1 cellular context compared by ENCODE assay signal in the genomic region with DNA sequence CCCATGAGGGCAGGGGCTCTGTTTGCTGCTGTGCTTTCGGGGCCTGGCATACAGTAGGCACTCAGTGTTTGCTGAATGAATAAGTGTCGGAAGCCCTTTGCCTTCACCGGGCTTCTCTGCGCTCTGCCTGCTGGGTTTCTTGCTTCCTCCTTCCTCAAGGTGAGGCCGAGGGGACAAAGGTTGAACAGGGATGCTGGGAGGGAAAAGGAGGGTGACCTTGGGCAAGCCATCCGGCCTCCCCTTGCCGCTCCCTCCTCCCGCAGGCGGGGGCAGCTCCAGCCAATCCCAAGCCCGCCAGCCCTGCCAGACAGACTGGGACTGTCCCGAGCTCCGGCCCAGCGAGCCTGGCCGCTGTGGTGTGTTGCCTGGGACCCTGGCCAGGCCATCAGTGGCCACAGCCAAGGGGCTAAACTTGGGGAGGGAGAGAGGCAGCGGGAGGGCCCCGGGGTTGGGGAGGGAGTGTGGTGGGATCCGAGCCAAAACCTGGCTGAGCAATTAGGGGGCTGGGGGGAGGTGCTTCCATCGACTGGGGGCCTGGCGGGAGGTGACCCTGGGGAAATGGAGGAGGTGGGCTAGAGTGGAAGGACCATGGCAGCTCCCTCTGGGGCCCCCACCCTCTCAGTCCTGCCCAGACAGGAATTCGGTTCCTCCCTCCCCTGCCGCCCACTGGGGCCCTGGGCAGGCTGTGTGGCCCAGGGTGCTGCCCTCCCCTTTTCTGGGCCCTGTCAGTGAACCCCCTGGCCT.
TF ChIP-seq lines count a peak whose summit lies in the region.

No MANE protein-coding gene starts in this region.

TF ChIP-seq in WTC11, 78 proteins besides CTCF, POLR2A, EP300 and RAD21 (continued from another document):
- TF ChIP-seq, protein P1, sequence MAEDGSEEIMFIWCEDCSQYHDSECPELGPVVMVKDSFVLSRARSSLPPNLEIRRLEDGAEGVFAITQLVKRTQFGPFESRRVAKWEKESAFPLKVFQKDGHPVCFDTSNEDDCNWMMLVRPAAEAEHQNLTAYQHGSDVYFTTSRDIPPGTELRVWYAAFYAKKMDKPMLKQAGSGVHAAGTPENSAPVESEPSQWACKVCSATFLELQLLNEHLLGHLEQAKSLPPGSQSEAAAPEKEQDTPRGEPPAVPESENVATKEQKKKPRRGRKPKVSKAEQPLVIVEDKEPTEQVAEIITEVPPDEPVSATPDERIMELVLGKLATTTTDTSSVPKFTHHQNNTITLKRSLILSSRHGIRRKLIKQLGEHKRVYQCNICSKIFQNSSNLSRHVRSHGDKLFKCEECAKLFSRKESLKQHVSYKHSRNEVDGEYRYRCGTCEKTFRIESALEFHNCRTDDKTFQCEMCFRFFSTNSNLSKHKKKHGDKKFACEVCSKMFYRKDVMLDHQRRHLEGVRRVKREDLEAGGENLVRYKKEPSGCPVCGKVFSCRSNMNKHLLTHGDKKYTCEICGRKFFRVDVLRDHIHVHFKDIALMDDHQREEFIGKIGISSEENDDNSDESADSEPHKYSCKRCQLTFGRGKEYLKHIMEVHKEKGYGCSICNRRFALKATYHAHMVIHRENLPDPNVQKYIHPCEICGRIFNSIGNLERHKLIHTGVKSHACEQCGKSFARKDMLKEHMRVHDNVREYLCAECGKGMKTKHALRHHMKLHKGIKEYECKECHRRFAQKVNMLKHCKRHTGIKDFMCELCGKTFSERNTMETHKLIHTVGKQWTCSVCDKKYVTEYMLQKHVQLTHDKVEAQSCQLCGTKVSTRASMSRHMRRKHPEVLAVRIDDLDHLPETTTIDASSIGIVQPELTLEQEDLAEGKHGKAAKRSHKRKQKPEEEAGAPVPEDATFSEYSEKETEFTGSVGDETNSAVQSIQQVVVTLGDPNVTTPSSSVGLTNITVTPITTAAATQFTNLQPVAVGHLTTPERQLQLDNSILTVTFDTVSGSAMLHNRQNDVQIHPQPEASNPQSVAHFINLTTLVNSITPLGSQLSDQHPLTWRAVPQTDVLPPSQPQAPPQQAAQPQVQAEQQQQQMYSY (CRISPR knock-in tag; IDR thresholded peaks at IDR 0.05): peak; percentile 46
- TF ChIP-seq OVOL2 (CRISPR knock-in tag; IDR thresholded peaks at IDR 0.05; ENCODE audit: borderline replicate concordance) (no peak), ZNF671 (CRISPR knock-in tag; IDR thresholded peaks at IDR 0.05) (no peak), MAX (CRISPR knock-in tag; IDR thresholded peaks at IDR 0.05) (peak; percentile 77), ZNF121 (CRISPR knock-in tag; IDR thresholded peaks at IDR 0.05) (peak; percentile 89), NR3C1 (CRISPR knock-in tag; conservative IDR thresholded peaks at IDR 0.05; ENCODE audit: low read depth) (0 out of 2 replicates have a peak, but pooled peaks have one; percentile 29), SMAD3 (CRISPR knock-in tag; IDR thresholded peaks at IDR 0.05; ENCODE audit: borderline replicate concordance) (0 out of 2 replicates have a peak, but pooled peaks have one; percentile 72), ZNF423 (CRISPR knock-in tag; IDR thresholded peaks at IDR 0.05) (no peak), ZNF138 (CRISPR knock-in tag; conservative IDR thresholded peaks at IDR 0.05) (no peak), AR (CRISPR knock-in tag; IDR thresholded peaks at IDR 0.05) (no peak), ESRRA (CRISPR knock-in tag; IDR thresholded peaks at IDR 0.05; ENCODE audit: borderline replicate concordance) (peak; percentile 97)
- TF ChIP-seq, protein P2, sequence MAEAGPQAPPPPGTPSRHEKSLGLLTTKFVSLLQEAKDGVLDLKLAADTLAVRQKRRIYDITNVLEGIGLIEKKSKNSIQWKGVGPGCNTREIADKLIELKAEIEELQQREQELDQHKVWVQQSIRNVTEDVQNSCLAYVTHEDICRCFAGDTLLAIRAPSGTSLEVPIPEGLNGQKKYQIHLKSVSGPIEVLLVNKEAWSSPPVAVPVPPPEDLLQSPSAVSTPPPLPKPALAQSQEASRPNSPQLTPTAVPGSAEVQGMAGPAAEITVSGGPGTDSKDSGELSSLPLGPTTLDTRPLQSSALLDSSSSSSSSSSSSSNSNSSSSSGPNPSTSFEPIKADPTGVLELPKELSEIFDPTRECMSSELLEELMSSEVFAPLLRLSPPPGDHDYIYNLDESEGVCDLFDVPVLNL (CRISPR knock-in tag; IDR thresholded peaks at IDR 0.05; ENCODE audit: borderline replicate concordance, low read depth): no peak
- TF ChIP-seq, protein P3, sequence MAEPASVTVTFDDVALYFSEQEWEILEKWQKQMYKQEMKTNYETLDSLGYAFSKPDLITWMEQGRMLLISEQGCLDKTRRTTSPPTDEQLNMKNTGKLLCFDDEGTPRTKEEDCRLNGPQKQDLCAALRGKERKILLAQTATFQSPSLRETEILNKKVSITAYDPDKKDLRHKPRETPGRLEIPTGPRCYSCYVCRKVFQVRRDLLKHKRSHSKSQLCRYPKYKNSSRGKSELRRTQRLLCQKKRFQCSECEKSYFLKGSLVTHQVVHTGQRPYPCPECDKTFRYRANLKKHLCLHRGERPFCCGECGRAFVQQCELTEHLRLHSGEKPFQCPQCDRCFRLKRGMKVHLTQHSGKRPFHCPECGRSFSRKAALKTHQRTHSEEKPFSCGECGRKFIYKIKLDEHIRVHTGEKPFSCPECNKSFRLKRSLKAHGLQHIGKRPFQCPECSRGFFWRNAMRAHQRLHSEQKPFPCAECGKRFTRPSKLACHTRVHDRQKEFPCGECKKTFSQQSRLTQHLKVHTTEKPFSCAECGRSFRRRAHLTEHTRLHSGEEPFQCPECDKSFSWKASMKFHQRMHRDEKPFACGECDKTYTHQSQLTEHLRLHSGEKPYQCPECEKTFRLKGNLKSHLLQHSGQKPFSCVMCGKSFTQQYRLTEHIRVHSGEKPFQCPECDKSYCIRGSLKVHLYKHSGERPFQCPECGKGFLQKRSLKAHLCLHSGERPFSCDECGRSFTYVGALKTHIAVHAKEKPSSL (CRISPR knock-in tag; conservative IDR thresholded peaks at IDR 0.05): no peak
TF ChIP-seq in WTC11: peak in this region for 9.
